ENCODE assay signal across 8 cellular contexts in the genomic region with DNA sequence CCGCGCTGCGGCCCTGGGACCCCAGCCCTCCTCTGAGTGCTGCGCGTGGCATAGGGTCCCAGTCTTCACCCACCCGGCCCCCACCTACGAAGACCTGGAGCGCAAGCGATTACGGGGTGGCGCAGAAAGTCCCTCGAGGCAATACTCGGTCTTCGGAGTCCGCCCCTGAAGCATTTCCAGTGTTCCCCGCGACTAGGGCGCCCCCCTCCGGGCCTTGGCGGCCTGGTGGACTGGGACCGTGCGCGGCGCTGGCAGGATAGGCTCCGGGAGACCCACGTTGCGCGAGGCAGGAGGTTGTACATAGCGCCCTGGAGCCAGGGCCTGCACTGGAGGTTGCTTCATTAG. TPM values are rescaled to one million over a fixed set of nuclear protein-coding genes. Genes with fewer than 3 reads are reported as not detected.
DNase-seq lines count a peak whose midpoint lies in the region; ATAC-seq and TF ChIP-seq lines count a peak whose summit lies in the region.

No MANE protein-coding gene starts in this region.

- peaks cover 27% of the 10 kb centered on the region for H3K4me1 Mint-ChIP-seq in T-helper 2 cell treated with Interferon-gamma antibody and Interleukin-4, amounts not matched to agents 5 μg/mL and 100 μg/mL, for 36 hours (ENCODE audit: low read depth)

- peak; percentile 26 for TF ChIP-seq POLR2A in GM15510 (IDR thresholded peaks at IDR 0.05; ENCODE audit: borderline replicate concordance, extremely low read depth, insufficient read length)

- H3K9me3 ChIP-seq in ascending aorta (no peaks in the 10 kb centered on the region), hepatocyte (ENCODE audit: low read depth) (no peaks in the 10 kb centered on the region)

- peak overlapping the region; percentile 99 for H2AFZ ChIP-seq in hepatocyte

- peak overlapping the region; percentile 98 to 99 for H3K27ac ChIP-seq in ascending aorta
- H3K27ac ChIP-seq in hepatocyte = peak overlapping the region; percentile 87

- no peaks in the 10 kb centered on the region for H3K36me3 ChIP-seq in ascending aorta
- H3K36me3 ChIP-seq in hepatocyte (replicated peaks; ENCODE audit: insufficient read depth, low read depth) = no peaks in the 10 kb centered on the region

- H3K79me2 ChIP-seq in hepatocyte = peaks cover 5% of the 10 kb centered on the region

- DNase-seq in NCI-H146 (lab: John Stamatoyannopoulos, UW) (peak; percentile 94), ascending aorta (ENCODE audit: low spot score in 2 of 2) (peak; percentile 77 to 98), hepatocyte (ENCODE audit: low spot score) (peak; percentile 93), sciatic nerve (ENCODE audit: low spot score) (peak; percentile 95), retina (no peak)
- peak; percentile 89 for DNase-seq in T-helper 2 cell treated with Interferon-gamma antibody and Interleukin-4, amounts not matched to agents 5 μg/mL and 100 μg/mL, for 36 hours (ENCODE audit: low spot score)

- ATAC-seq in HG02870 (IDR thresholded peaks at IDR 0.05; ENCODE audit: unreplicated experiment) (peak; percentile 49), sciatic nerve (peak; percentile 95)

- H3K4me3 ChIP-seq in ascending aorta = peak overlapping the region; percentile 74 to 81
- peak overlapping the region; percentile 69 for H3K4me3 ChIP-seq in hepatocyte

- H3K27me3 Mint-ChIP-seq in T-helper 2 cell treated with Interferon-gamma antibody and Interleukin-4, amounts not matched to agents 5 μg/mL and 100 μg/mL, for 36 hours (ENCODE audit: low read depth) = peaks cover 8% of the 10 kb centered on the region

- H3K9me2 ChIP-seq in hepatocyte (replicated peaks; ENCODE audit: insufficient read depth) = no peaks in the 10 kb centered on the region

- H3K4me2 ChIP-seq in hepatocyte = peak overlapping the region; percentile 93

- H3K27me3 ChIP-seq in ascending aorta (no peaks in the 10 kb centered on the region), hepatocyte (no peaks in the 10 kb centered on the region)

- WGBS in hepatocyte (ENCODE audit: low lambda C conversion rate, missing lambda C conversion rate) = 2% methylated on average over 29 of the region's 29 CpGs

- H3K9me3 Mint-ChIP-seq in T-helper 2 cell treated with Interferon-gamma antibody and Interleukin-4, amounts not matched to agents 5 μg/mL and 100 μg/mL, for 36 hours = peaks cover 4% of the 10 kb centered on the region

- H4K20me1 ChIP-seq in hepatocyte (ENCODE audit: insufficient read depth, poor library complexity, severe bottlenecking) = no peaks in the 10 kb centered on the region

- peak; percentile 82 to 89 (median 85) for TF ChIP-seq CTCF in ascending aorta (IDR thresholded peaks at IDR 0.05)
- peak; percentile 91 for TF ChIP-seq CTCF in hepatocyte (IDR thresholded peaks at IDR 0.05; ENCODE audit: poor library complexity)

- H3K4me1 ChIP-seq in ascending aorta (peaks cover 3 to 14% of the 10 kb centered on the region in 2 donors), hepatocyte (ENCODE audit: insufficient read depth) (peaks cover 6% of the 10 kb centered on the region)

- H3K36me3 Mint-ChIP-seq in T-helper 2 cell treated with Interferon-gamma antibody and Interleukin-4, amounts not matched to agents 5 μg/mL and 100 μg/mL, for 36 hours (ENCODE audit: low read depth) = peaks cover 26% of the 10 kb centered on the region

- intact Hi-C loops in ascending aorta (cut with DNase I) = loop anchor here (1.0 to 10.0 kb wide), 9 partner anchors 29 to 508 kb away; partner anchors contain the start of genes BCLAF1 and PEX7
- intact Hi-C loops in sciatic nerve (cut with DNase I) = loop anchor here (10.0 kb wide), 1 partner anchor 148 kb away; no protein-coding TSS in a partner anchor

- H3K4me3 Mint-ChIP-seq in T-helper 2 cell treated with Interferon-gamma antibody and Interleukin-4, amounts not matched to agents 5 μg/mL and 100 μg/mL, for 36 hours = peak overlapping the region; percentile 95

- H3K27ac Mint-ChIP-seq in T-helper 2 cell treated with Interferon-gamma antibody and Interleukin-4, amounts not matched to agents 5 μg/mL and 100 μg/mL, for 36 hours = peak overlapping the region; percentile 96

RNA-seq across cellular contexts. Expression of gene MAP3K5, which starts 0.6 kb away (rescaled TPM):
- total RNA-seq in ascending aorta (40.9 TPM), hepatocyte (3.9 and 5.9 TPM in 2 replicates), sciatic nerve (18.9 TPM)
- polyA plus RNA-seq in hepatocyte = 2.1 and 2.2 TPM in 2 replicates

RNA-seq across cellular contexts. Expression of gene PEX7, which starts 29.5 kb away (rescaled TPM):
- 10.5 TPM for total RNA-seq in ascending aorta
- total RNA-seq in hepatocyte = 15.6 and 19.5 TPM in 2 replicates
- polyA plus RNA-seq in hepatocyte = 9.6 and 12.1 TPM in 2 replicates
- 5.6 TPM for total RNA-seq in sciatic nerve
